13 cellular contexts compared by ENCODE assay signal in the genomic region with DNA sequence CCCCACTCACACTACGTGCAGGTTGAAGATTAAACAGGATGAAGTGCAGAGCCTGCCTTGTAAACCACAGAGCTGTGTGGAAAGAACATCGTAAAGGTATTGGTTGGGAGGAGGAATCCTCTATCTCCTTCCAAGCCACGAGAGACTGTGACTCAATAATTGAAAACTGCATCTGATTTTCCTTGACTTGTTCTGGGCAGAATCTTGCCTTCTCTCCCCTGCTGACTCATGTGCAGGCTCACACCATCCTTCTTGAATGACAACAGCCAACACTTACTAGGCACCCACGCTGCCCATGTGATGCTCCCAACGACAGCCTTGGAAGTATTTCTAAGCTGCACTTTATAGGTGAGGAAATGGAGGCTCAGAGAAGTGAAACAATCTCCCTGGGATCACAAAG.
A peak's percentile ranks its signal among the peaks of the same experiment; 100 is the strongest.
DNase-seq lines count a peak whose midpoint lies in the region; ATAC-seq and TF ChIP-seq lines count a peak whose summit lies in the region.
"Had no signal": no experiment of that assay in that cellular context is flagged by ENCODE, and none has a peak within 500 bp of the region (broad histone marks: within the 10 kb centered on the region; RNA-seq: fewer than 3 reads in every experiment).

No MANE protein-coding gene starts in this region.

- in situ Hi-C loops in astrocyte of the cerebellum (cut with HindIII; ENCODE audit: low sequenced_read_pairs), result no loop called here

- 29 to 48% methylated on average over 3 of the region's 5 CpGs for WGBS in gastroesophageal sphincter (ENCODE audit: low coverage in 1 of 2), 2 donors
- 33% methylated on average over 5 of the region's 5 CpGs for WGBS in suprapubic skin

- TF ChIP-seq CTCF in astrocyte of the cerebellum (IDR thresholded peaks at IDR 0.05; ENCODE audit: low read depth, low read length, missing control alignments) (no peak), gastroesophageal sphincter (IDR thresholded peaks at IDR 0.05) (no peak), mucosa of descending colon (IDR thresholded peaks at IDR 0.05) (no peak), suprapubic skin (IDR thresholded peaks at IDR 0.05) (no peak), Peyer's patch (IDR thresholded peaks at IDR 0.05) (no peak)

- H3K4me1 ChIP-seq in gastroesophageal sphincter (peaks cover 0 to 37% (median 0%) of the 10 kb centered on the region in 3 donors), skeletal muscle tissue (ENCODE audit: control insufficient read depth in 3 of 3, insufficient read depth in 3 of 3, low read length in 3 of 3) (peaks cover 0 to 7% (median 3%) of the 10 kb centered on the region in 3 donors), mucosa of descending colon (ENCODE audit: low read depth) (no peaks in the 10 kb centered on the region), suprapubic skin (peaks cover 4% of the 10 kb centered on the region), Peyer's patch (peaks cover 0 to 7% (median 0%) of the 10 kb centered on the region in 4 donors)

- H3K9ac ChIP-seq in skeletal muscle tissue (ENCODE audit: low read depth in 1 of 3, low read length in 3 of 3), result no peak overlapping the region

- H3K4me3 ChIP-seq in astrocyte of the cerebellum (ENCODE audit: low read depth, low read length) (no peak overlapping the region), gastroesophageal sphincter (no peak overlapping the region), skeletal muscle tissue (ENCODE audit: low read length in 3 of 3) (no peak overlapping the region), mucosa of descending colon (no peak overlapping the region), suprapubic skin (no peak overlapping the region), Peyer's patch (no peak overlapping the region)
- H3K4me3 ChIP-seq: SJCRH30 had no signal

- peaks cover 0 to 7% (median 0%) of the 10 kb centered on the region in 3 donors for H3K9me3 ChIP-seq in gastroesophageal sphincter
- H3K9me3 ChIP-seq in skeletal muscle tissue (ENCODE audit: control insufficient read depth in 3 of 3, low read length in 3 of 3), result no peaks in the 10 kb centered on the region
- no peaks in the 10 kb centered on the region for H3K9me3 ChIP-seq in mucosa of descending colon
- H3K9me3 ChIP-seq in suprapubic skin, result no peaks in the 10 kb centered on the region
- no peaks in the 10 kb centered on the region for H3K9me3 ChIP-seq in Peyer's patch
- H3K9me3 ChIP-seq: SJCRH30 had no signal

- H3K27ac ChIP-seq in gastroesophageal sphincter, result peak overlapping the region in 3 of 4 donors; percentile 50 to 73 (median 60)
- H3K27ac ChIP-seq in skeletal muscle tissue (ENCODE audit: low read depth, low read length), result peak overlapping the region; percentile 71
- no peak overlapping the region for H3K27ac ChIP-seq in suprapubic skin
- no peak overlapping the region for H3K27ac ChIP-seq in Peyer's patch
- H3K27ac ChIP-seq: SJCRH30 had no signal

- TF ChIP-seq EP300 in gastroesophageal sphincter (IDR thresholded peaks at IDR 0.05) (no peak), suprapubic skin (IDR thresholded peaks at IDR 0.05) (no peak)

- DNase-seq in GM03348 (ENCODE audit: low spot score), result peak; percentile 79
- DNase-seq in astrocyte of the cerebellum (ENCODE audit: low read depth), result peak; percentile 81
- no peak for DNase-seq in mucosa of descending colon
- no peak for DNase-seq in suprapubic skin (ENCODE audit: low spot score in 2 of 2)
- no peak for DNase-seq in Peyer's patch
- DNase-seq: activated naive CD8-positive, alpha-beta T cell treated with anti-CD3 and anti-CD28 coated beads for 36 hours; MV-4-11; NCI-H526; SJCRH30; stimulated activated CD4-positive, alpha-beta T cell treated with anti-CD3 and anti-CD28 coated beads, Interleukin-4, amount 100 ng/mL, for 24 hours had no signal

- H3K36me3 ChIP-seq in gastroesophageal sphincter (no peaks in the 10 kb centered on the region), skeletal muscle tissue (ENCODE audit: control insufficient read depth in 3 of 3, insufficient read depth in 3 of 3, low read length in 3 of 3) (no peaks in the 10 kb centered on the region), mucosa of descending colon (ENCODE audit: low read depth) (no peaks in the 10 kb centered on the region), suprapubic skin (no peaks in the 10 kb centered on the region), Peyer's patch (no peaks in the 10 kb centered on the region)
- H3K36me3 ChIP-seq: SJCRH30 had no signal

- intact Hi-C loops in mucosa of descending colon (cut with DNase I, micrococcal nuclease), result no loop called here

- peak; percentile 64 for ATAC-seq in gastroesophageal sphincter
- no peak for ATAC-seq in mucosa of descending colon
- no peak for ATAC-seq in GM21825 (IDR thresholded peaks at IDR 0.05; ENCODE audit: unreplicated experiment)

- H3K27me3 ChIP-seq in gastroesophageal sphincter (no peaks in the 10 kb centered on the region), skeletal muscle tissue (ENCODE audit: control insufficient read depth in 3 of 3, insufficient read depth in 3 of 3, low read length in 3 of 3) (peaks cover 11 to 24% (median 12%) of the 10 kb centered on the region in 3 donors), suprapubic skin (peaks cover 3% of the 10 kb centered on the region), Peyer's patch (no peaks in the 10 kb centered on the region)
- H3K27me3 ChIP-seq: SJCRH30 had no signal

- no peak for TF ChIP-seq POLR2A in gastroesophageal sphincter (IDR thresholded peaks at IDR 0.05)
- TF ChIP-seq POLR2A in suprapubic skin (IDR thresholded peaks at IDR 0.05), result no peak
- TF ChIP-seq POLR2A in Peyer's patch (IDR thresholded peaks at IDR 0.05), result no peak

Comparison
In these comparisons a context has a peak if more than half of its experiments do, and no peak if none do; other contexts are left out.
1. DNase-seq: peak in GM03348 (single experiment) and astrocyte of the cerebellum (single experiment); none in mucosa of descending colon (0 of 3), suprapubic skin (0 of 2) and Peyer's patch (0 of 3).
2. H3K27ac ChIP-seq: peak in gastroesophageal sphincter (3 of 4) and skeletal muscle tissue (single experiment); none in suprapubic skin (single experiment) and Peyer's patch (0 of 4).